In the genomic region with DNA sequence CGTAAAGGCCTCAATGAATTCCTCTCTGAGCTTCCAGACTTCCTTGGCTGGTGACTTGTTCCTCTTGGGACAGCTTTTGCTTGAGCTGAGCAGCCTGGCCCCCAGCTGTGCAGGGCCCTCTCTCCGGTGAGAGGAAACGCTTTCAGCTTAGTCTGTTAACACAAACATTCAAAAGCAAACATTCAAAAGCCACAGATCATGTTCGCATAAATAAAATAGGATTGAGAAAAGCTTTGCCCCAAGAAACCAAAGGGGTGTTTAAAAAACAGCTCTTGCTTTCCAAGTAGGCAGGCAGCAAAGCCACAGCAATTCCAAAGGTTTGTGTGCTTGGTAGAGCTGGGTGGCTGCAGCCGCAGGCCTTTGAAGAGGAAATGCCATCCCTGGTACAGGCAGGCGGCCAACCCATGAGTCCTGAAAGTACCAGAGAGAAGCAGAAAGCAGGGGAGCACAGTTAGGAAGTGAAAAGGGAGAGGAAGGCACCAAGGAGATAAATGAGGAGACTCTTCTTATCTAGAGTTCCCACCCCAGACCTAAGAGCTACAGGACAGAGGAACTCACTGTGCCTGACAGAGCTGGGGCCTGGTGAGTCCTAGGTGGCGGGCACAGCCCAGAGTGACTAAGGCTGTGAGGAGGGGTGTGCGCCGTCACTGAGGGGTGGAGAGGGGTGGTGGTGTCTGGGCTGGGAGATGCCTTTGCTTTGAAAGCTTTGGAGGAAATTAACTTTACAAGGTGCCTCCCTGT, we compare ENCODE assay signal across 10 cellular contexts. TPM values are rescaled to one million over a fixed set of nuclear protein-coding genes. Genes with fewer than 3 reads are reported as not detected.
DNase-seq lines count a peak whose midpoint lies in the region; ATAC-seq and TF ChIP-seq lines count a peak whose summit lies in the region.
"Had no signal": no experiment of that assay in that cellular context is flagged by ENCODE, and none has a peak within 500 bp of the region (broad histone marks: within the 10 kb centered on the region; RNA-seq: fewer than 3 reads in every experiment).

No MANE protein-coding gene starts in this region.

- H3K9me3 ChIP-seq in right lobe of liver (no peaks in the 10 kb centered on the region), vagina (no peaks in the 10 kb centered on the region)

- intact Hi-C loops in right lobe of liver (cut with DNase I): no loop called here
- intact Hi-C loops in vagina (cut with DNase I): no loop called here

- no peaks in the 10 kb centered on the region for H3K27me3 ChIP-seq in right lobe of liver
- H3K27me3 ChIP-seq in vagina: no peaks in the 10 kb centered on the region

- H3K4me3 Mint-ChIP-seq in chondrocyte (ENCODE audit: unreplicated experiment): peak overlapping the region; percentile 69
- no peak overlapping the region for H3K4me3 Mint-ChIP-seq in stimulated activated effector memory CD8-positive, alpha-beta T cell treated with anti-CD3 and anti-CD28 coated beads, Interleukin-12 subunit alpha, Interleukin-12 subunit beta, amount 100 ng/mL, for 72 hours
- H3K4me3 Mint-ChIP-seq: CD4-positive, alpha-beta T cell; central memory CD8-positive, alpha-beta T cell had no signal

- peak overlapping the region; percentile 98 for H3K27ac Mint-ChIP-seq in chondrocyte (ENCODE audit: unreplicated experiment)
- no peak overlapping the region for H3K27ac Mint-ChIP-seq in stimulated activated effector memory CD8-positive, alpha-beta T cell treated with anti-CD3 and anti-CD28 coated beads, Interleukin-12 subunit alpha, Interleukin-12 subunit beta, amount 100 ng/mL, for 72 hours
- H3K27ac Mint-ChIP-seq: CD4-positive, alpha-beta T cell had no signal

- peak overlapping the region; percentile 83 to 96 (median 87) for H3K27ac ChIP-seq in right lobe of liver
- no peak overlapping the region for H3K27ac ChIP-seq in vagina

- TF ChIP-seq CTCF in LNCaP clone FGC (IDR thresholded peaks at IDR 0.05; ENCODE audit: control insufficient read depth, extremely low read depth, insufficient read depth): no peak
- TF ChIP-seq CTCF in chondrocyte (IDR thresholded peaks at IDR 0.05): no peak
- TF ChIP-seq CTCF in right lobe of liver (IDR thresholded peaks at IDR 0.05): no peak
- no peak for TF ChIP-seq CTCF in vagina (IDR thresholded peaks at IDR 0.05)

- H3K4me1 ChIP-seq in right lobe of liver: peaks cover 0 to 20% (median 2%) of the 10 kb centered on the region in 4 donors
- H3K4me1 ChIP-seq in vagina: no peaks in the 10 kb centered on the region

- ATAC-seq in right lobe of liver (peak; percentile 87 to 92 (median 90)), GM21367 (IDR thresholded peaks at IDR 0.05; ENCODE audit: unreplicated experiment) (no peak), HG03521 (IDR thresholded peaks at IDR 0.05; ENCODE audit: unreplicated experiment) (no peak)
- no peak for ATAC-seq in stimulated activated effector memory CD8-positive, alpha-beta T cell treated with anti-CD3 and anti-CD28 coated beads, Interleukin-12 subunit alpha, Interleukin-12 subunit beta, amount 100 ng/mL, for 72 hours

- TF ChIP-seq POLR2A in right lobe of liver (IDR thresholded peaks at IDR 0.05) (peak; percentile 34), vagina (IDR thresholded peaks at IDR 0.05) (no peak)

- H3K9me3 Mint-ChIP-seq in chondrocyte (ENCODE audit: low read depth): peaks cover 4% of the 10 kb centered on the region
- peaks cover 6% of the 10 kb centered on the region for H3K9me3 Mint-ChIP-seq in stimulated activated effector memory CD8-positive, alpha-beta T cell treated with anti-CD3 and anti-CD28 coated beads, Interleukin-12 subunit alpha, Interleukin-12 subunit beta, amount 100 ng/mL, for 72 hours

- H3K4me1 Mint-ChIP-seq in chondrocyte (ENCODE audit: low read depth): peaks cover 49% of the 10 kb centered on the region
- no peaks in the 10 kb centered on the region for H3K4me1 Mint-ChIP-seq in stimulated activated effector memory CD8-positive, alpha-beta T cell treated with anti-CD3 and anti-CD28 coated beads, Interleukin-12 subunit alpha, Interleukin-12 subunit beta, amount 100 ng/mL, for 72 hours
- H3K4me1 Mint-ChIP-seq: central memory CD8-positive, alpha-beta T cell had no signal

- DNase-seq in A172 (ENCODE audit: low spot score) (peak; percentile 75), LNCaP clone FGC (ENCODE audit: low read depth) (peak; percentile 23), chondrocyte (ENCODE audit: low spot score) (peak; percentile 96), right lobe of liver (peak; percentile 74 to 90 (median 90)), vagina (ENCODE audit: extremely low spot score in 2 of 2) (no peak)
- DNase-seq in stimulated activated effector memory CD8-positive, alpha-beta T cell treated with anti-CD3 and anti-CD28 coated beads, Interleukin-12 subunit alpha, Interleukin-12 subunit beta, amount 100 ng/mL, for 72 hours (ENCODE audit: low spot score in 2 of 2): no peak
- DNase-seq: CD4-positive, alpha-beta T cell had no signal

- no peaks in the 10 kb centered on the region for H3K36me3 ChIP-seq in right lobe of liver
- no peaks in the 10 kb centered on the region for H3K36me3 ChIP-seq in vagina

- H3K4me3 ChIP-seq in LNCaP clone FGC (ENCODE audit: low read depth, low read length) (no peak overlapping the region), right lobe of liver (peak overlapping the region in 2 of 3 donors; percentile 28 to 44), vagina (no peak overlapping the region)

- 29% methylated on average over 9 of the region's 9 CpGs for WGBS in right lobe of liver (ENCODE audit: insufficient coverage, low coverage, low lambda C conversion rate, missing lambda C conversion rate)

- no peaks in the 10 kb centered on the region for H3K27me3 Mint-ChIP-seq in chondrocyte (ENCODE audit: low read depth)
- H3K27me3 Mint-ChIP-seq: CD4-positive, alpha-beta T cell; central memory CD8-positive, alpha-beta T cell had no signal

- H3K36me3 Mint-ChIP-seq in chondrocyte (ENCODE audit: low read depth): peaks cover 3% of the 10 kb centered on the region
- H3K36me3 Mint-ChIP-seq in stimulated activated effector memory CD8-positive, alpha-beta T cell treated with anti-CD3 and anti-CD28 coated beads, Interleukin-12 subunit alpha, Interleukin-12 subunit beta, amount 100 ng/mL, for 72 hours: no peaks in the 10 kb centered on the region

RNA-seq across cellular contexts. Expression of a gene that starts 48.4 kb away (rescaled TPM):
- total RNA-seq in A172 (2014; rRNA removed; shearing (Covaris generic)): 23.5 and 23.9 TPM in 2 replicates
- total RNA-seq in chondrocyte: 523 to 556 TPM (median 539 TPM) in 3 replicates
- total RNA-seq in right lobe of liver: 10 to 100 TPM in 5 of 6 experiments, 1 to 10 TPM in 1; 6.7 to 62.4 (median 47.8) TPM
- total RNA-seq in vagina: 130 TPM
- total RNA-seq: CD4-positive, alpha-beta T cell had no signal

Comparison
In these comparisons a context has a peak if more than half of its experiments do, and no peak if none do; other contexts are left out.
1. DNase-seq: peak in A172 (single experiment), LNCaP clone FGC (single experiment), chondrocyte (single experiment) and right lobe of liver (3 of 3); none in vagina (0 of 2) and stimulated activated effector memory CD8-positive, alpha-beta T cell treated with anti-CD3 and anti-CD28 coated beads, Interleukin-12 subunit alpha, Interleukin-12 subunit beta, amount 100 ng/mL, for 72 hours (0 of 2).
2. H3K4me3 ChIP-seq: peak in right lobe of liver (2 of 3); none in LNCaP clone FGC (single experiment) and vagina (0 of 2).
3. ATAC-seq: peak in right lobe of liver (4 of 4); none in stimulated activated effector memory CD8-positive, alpha-beta T cell treated with anti-CD3 and anti-CD28 coated beads, Interleukin-12 subunit alpha, Interleukin-12 subunit beta, amount 100 ng/mL, for 72 hours (single experiment), GM21367 (single experiment) and HG03521 (single experiment).